Comparison of ENCODE assay signal across 25 cellular contexts in genomic region chr12:70110085-70110484, GRCh38.
"Had no signal": no experiment of that assay in that cellular context is flagged by ENCODE, and none has a peak within 500 bp of the region (broad histone marks: within the 10 kb centered on the region; RNA-seq: fewer than 3 reads in every experiment).

No MANE protein-coding gene starts in this region.

- H3K27me3 Mint-ChIP-seq: dendritic cell treated with granulocyte-macrophage colony-stimulating factor and Interleukin-4, amounts not matched to agents 40 ng/mL and 50 ng/mL, for 4 days; stimulated activated memory B cell treated with anti-CD40 and anti-IgM and Interleukin-4, amounts not matched to agents 10 μg/mL and 1 μg/mL and 100 μg/mL, for 72 hours had no signal

- FAIRE-seq: urothelium cell line had no signal

- ATAC-seq: esophagus mucosa; foreskin keratinocyte; gastroesophageal sphincter; heart left ventricle; left colon; naive thymus-derived CD4-positive, alpha-beta T cell; psoas muscle; right cardiac atrium; stimulated activated memory B cell treated with anti-CD40 and anti-IgM and Interleukin-4, amounts not matched to agents 10 μg/mL and 1 μg/mL and 100 μg/mL, for 72 hours; stimulated activated naive CD8-positive, alpha-beta T cell treated with anti-CD3 and anti-CD28 coated beads, Interleukin-15, Interleukin-2, amounts not matched to agents 100 U/mL and 50 U/mL, for 24 hours had no signal

- H3K4me1 Mint-ChIP-seq: naive thymus-derived CD4-positive, alpha-beta T cell; nephron progenitor cell; stimulated activated memory B cell treated with anti-CD40 and anti-IgM and Interleukin-4, amounts not matched to agents 10 μg/mL and 1 μg/mL and 100 μg/mL, for 72 hours had no signal

- H3K4me3 Mint-ChIP-seq: dendritic cell treated with granulocyte-macrophage colony-stimulating factor and Interleukin-4, amounts not matched to agents 40 ng/mL and 50 ng/mL, for 4 days; endodermal cell; naive thymus-derived CD4-positive, alpha-beta T cell; nephron progenitor cell; stimulated activated memory B cell treated with anti-CD40 and anti-IgM and Interleukin-4, amounts not matched to agents 10 μg/mL and 1 μg/mL and 100 μg/mL, for 72 hours had no signal

- H3K36me3 Mint-ChIP-seq: naive thymus-derived CD4-positive, alpha-beta T cell; stimulated activated memory B cell treated with anti-CD40 and anti-IgM and Interleukin-4, amounts not matched to agents 10 μg/mL and 1 μg/mL and 100 μg/mL, for 72 hours had no signal

- DNase-seq: effector CD8-positive, alpha-beta T cell; endodermal cell; foreskin keratinocyte; heart left ventricle; islet precursor cell; kidney glomerular epithelial cell; left colon; left ventricle myocardium inferior; mammary epithelial cell; mesendoderm; midbrain; naive thymus-derived CD4-positive, alpha-beta T cell; nephron progenitor cell; nucleus accumbens; posterior cingulate gyrus; psoas muscle; right cardiac atrium; spleen; stimulated activated CD4-positive, alpha-beta T cell treated with anti-CD3 and anti-CD28 coated beads, Interleukin-4, amount 100 ng/mL, for 4 hours; stimulated activated naive CD8-positive, alpha-beta T cell treated with anti-CD3 and anti-CD28 coated beads, Interleukin-15, Interleukin-2, amounts not matched to agents 100 U/mL and 50 U/mL, for 24 hours had no signal

- H3K27ac Mint-ChIP-seq: dendritic cell treated with granulocyte-macrophage colony-stimulating factor and Interleukin-4, amounts not matched to agents 40 ng/mL and 50 ng/mL, for 4 days; endodermal cell; naive thymus-derived CD4-positive, alpha-beta T cell; nephron progenitor cell; stimulated activated memory B cell treated with anti-CD40 and anti-IgM and Interleukin-4, amounts not matched to agents 10 μg/mL and 1 μg/mL and 100 μg/mL, for 72 hours had no signal
